ENCODE assay signal across 7 cellular contexts in the genomic region with DNA sequence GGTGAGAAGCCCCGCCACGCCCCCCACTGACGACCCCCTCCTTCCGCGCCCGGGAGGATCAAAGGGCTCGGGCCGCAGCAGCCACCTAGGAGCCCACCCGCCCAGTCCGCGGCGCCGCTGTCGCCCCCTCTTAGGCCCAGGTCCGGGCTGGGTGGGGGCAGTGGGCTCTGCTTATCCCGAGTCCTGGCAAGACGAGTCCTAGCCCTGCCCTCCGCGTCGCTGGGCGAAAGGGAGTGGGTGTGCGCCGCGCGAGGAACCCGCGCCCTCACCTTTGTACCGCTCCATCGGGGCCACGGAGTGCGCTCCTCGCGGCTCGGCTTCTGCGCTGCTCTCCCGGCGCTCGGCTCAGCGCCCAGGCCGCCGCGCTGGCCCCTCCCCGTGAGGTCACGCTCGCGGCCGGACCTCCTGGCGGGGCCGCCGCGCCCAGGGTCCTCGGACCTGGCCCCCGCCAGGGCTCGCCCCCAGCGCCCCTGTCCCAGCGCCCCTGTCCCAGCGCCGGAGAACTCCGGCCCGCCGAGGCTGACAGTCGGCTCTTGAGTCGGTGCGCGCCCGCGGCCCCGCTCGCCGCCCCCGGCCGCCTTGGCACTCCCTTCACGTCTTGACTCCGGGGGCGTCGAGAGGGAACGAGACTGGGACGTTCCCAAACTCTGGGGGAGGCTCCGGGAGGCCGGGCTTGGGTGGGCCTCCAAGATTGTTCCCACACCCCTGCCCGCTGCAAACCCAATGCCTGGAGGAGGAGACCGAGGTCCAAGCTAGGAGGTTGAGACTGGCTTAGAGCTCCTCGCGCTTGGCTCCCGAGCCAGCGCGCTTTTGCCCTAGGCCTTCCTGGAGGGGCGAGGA. TPM values are rescaled to one million over a fixed set of nuclear protein-coding genes. Genes with fewer than 3 reads are reported as not detected.
DNase-seq lines count a peak whose midpoint lies in the region; ATAC-seq and TF ChIP-seq lines count a peak whose summit lies in the region.

A gene with protein sequence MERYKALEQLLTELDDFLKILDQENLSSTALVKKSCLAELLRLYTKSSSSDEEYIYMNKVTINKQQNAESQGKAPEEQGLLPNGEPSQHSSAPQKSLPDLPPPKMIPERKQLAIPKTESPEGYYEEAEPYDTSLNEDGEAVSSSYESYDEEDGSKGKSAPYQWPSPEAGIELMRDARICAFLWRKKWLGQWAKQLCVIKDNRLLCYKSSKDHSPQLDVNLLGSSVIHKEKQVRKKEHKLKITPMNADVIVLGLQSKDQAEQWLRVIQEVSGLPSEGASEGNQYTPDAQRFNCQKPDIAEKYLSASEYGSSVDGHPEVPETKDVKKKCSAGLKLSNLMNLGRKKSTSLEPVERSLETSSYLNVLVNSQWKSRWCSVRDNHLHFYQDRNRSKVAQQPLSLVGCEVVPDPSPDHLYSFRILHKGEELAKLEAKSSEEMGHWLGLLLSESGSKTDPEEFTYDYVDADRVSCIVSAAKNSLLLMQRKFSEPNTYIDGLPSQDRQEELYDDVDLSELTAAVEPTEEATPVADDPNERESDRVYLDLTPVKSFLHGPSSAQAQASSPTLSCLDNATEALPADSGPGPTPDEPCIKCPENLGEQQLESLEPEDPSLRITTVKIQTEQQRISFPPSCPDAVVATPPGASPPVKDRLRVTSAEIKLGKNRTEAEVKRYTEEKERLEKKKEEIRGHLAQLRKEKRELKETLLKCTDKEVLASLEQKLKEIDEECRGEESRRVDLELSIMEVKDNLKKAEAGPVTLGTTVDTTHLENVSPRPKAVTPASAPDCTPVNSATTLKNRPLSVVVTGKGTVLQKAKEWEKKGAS (minus strand): TSS at position 332 of the 840 bp plus-strand sequence. CDS start 47 bp downstream, at position 285.

- peak within 1 kb of the TSS; percentile 98 for H3K18ac ChIP-seq in trophoblast cell (ENCODE audit: low read length)

- no peaks in the 10 kb centered on the region for H3K9me3 ChIP-seq in trophoblast cell (ENCODE audit: insufficient read depth, low read depth, low read length)

- peaks cover 24% of the 10 kb centered on the region for H3K79me1 ChIP-seq in trophoblast cell (ENCODE audit: low read length)

- peak within 1 kb of the TSS; percentile 86 for H3K9ac ChIP-seq in trophoblast cell (ENCODE audit: low read length)

- peak within 1 kb of the TSS; percentile 82 for H2BK5ac ChIP-seq in trophoblast cell (ENCODE audit: low read depth, low read length, poor library complexity)

- H4K91ac ChIP-seq in trophoblast cell (ENCODE audit: low read depth, low read length) = peak within 1 kb of the TSS; percentile 88

- no peaks in the 10 kb centered on the region for H3K36me3 ChIP-seq in trophoblast cell (ENCODE audit: control insufficient read depth in 1 of 2, insufficient read depth in 2 of 2, low read length in 2 of 2)

- H3K23ac ChIP-seq in trophoblast cell (ENCODE audit: low read length) = no peak within 1 kb of the TSS

- peak within 1 kb of the TSS; percentile 95 for H2BK12ac ChIP-seq in trophoblast cell (ENCODE audit: low read length)

- no CpG with 5 or more reads among the region's 88 CpGs for WGBS in trophoblast cell (ENCODE audit: extremely low coverage, insufficient coverage, insufficient read length)

- H3K79me2 ChIP-seq in trophoblast cell (ENCODE audit: control insufficient read depth, insufficient read depth, low read length, poor library complexity) = peaks cover 28% of the 10 kb centered on the region

- peak within 1 kb of the TSS; percentile 99 for H2AFZ ChIP-seq in trophoblast cell (ENCODE audit: insufficient read depth, low read length, poor library complexity)

- H2BK120ac ChIP-seq in trophoblast cell (ENCODE audit: insufficient read depth, low read length, poor library complexity) = peak within 1 kb of the TSS; percentile 91

- ATAC-seq in GM21529 (IDR thresholded peaks at IDR 0.05; ENCODE audit: unreplicated experiment) (peak; percentile 41), SK-N-SH treated with all-trans-retinoic acid at 6 μM for 48 hours (peak; percentile 77), Right ventricle myocardium superior (ENCODE audit: poor library complexity) (peak; percentile 90), HG03520 (IDR thresholded peaks at IDR 0.05; ENCODE audit: unreplicated experiment) (no peak)

- peak within 1 kb of the TSS; percentile 92 for H2AK5ac ChIP-seq in trophoblast cell (ENCODE audit: low read length)

- H3K27me3 ChIP-seq in trophoblast cell (ENCODE audit: insufficient read depth, low read length) = no peaks in the 10 kb centered on the region

- H3K27ac ChIP-seq in trophoblast cell (ENCODE audit: low read depth, low read length) = peak within 1 kb of the TSS; percentile 68

- peak within 1 kb of the TSS; percentile 92 for H4K12ac ChIP-seq in trophoblast cell (ENCODE audit: low read depth, low read length)

- H3K14ac ChIP-seq in trophoblast cell (ENCODE audit: low read length) = peak within 1 kb of the TSS; percentile 95

- peaks cover 20 to 26% of the 10 kb centered on the region in 2 experiments for H3K4me1 ChIP-seq in trophoblast cell (ENCODE audit: control insufficient read depth in 1 of 2, insufficient read depth in 2 of 2, low read length in 2 of 2)

- H4K8ac ChIP-seq in trophoblast cell (ENCODE audit: low read depth, low read length) = peak within 1 kb of the TSS; percentile 86

- H3K4me3 ChIP-seq in trophoblast cell (ENCODE audit: low read depth, low read length) = peak within 1 kb of the TSS; percentile 97

- DNase-seq in Right ventricle myocardium superior (peak; percentile 62), trophoblast cell (peak; percentile 23 to 57), NCI-H2081 treated with DMSO at 0.1 percent for 48 hours (lab: John Stamatoyannopoulos, UW) (no peak), H4 (ENCODE audit: low spot score) (no peak)

- peak within 1 kb of the TSS; percentile 98 for H3K4ac ChIP-seq in trophoblast cell (ENCODE audit: low read depth, low read length)

- peak within 1 kb of the TSS; percentile 99 for H3K4me2 ChIP-seq in trophoblast cell (ENCODE audit: low read length)

- intact Hi-C loops in Right ventricle myocardium superior (cut with DNase I) = no loop called here

TF ChIP-seq in SK-N-SH treated with all-trans-retinoic acid at 6 μM for 48 hours, 23 proteins besides CTCF, POLR2A, EP300 and RAD21:
- TF ChIP-seq ZFP30 (CRISPR knock-in tag; IDR thresholded peaks at IDR 0.05) = no peak
- TF ChIP-seq ZFP3 (CRISPR knock-in tag; IDR thresholded peaks at IDR 0.05) = peak; percentile 97
- no peak for TF ChIP-seq TOX (CRISPR knock-in tag; IDR thresholded peaks at IDR 0.05; ENCODE audit: borderline replicate concordance)
- no peak for TF ChIP-seq CSDC2 (CRISPR knock-in tag; IDR thresholded peaks at IDR 0.05)

RNA-seq across cellular contexts. Expression of the gene that starts here (rescaled TPM):
- total RNA-seq in Right ventricle myocardium superior = 5.3 TPM
- polyA plus RNA-seq in trophoblast cell (2013) = 41.9 and 43.1 TPM in 2 replicates
- total RNA-seq in H4 (2014; rRNA removed; shearing (Covaris generic)) = 0.70 and 1.3 TPM in 2 replicates

Comparison
In these comparisons a context has a peak if more than half of its experiments do, and no peak if none do; other contexts are left out.
1. DNase-seq: peak in Right ventricle myocardium superior (single experiment) and trophoblast cell (2 of 2); none in NCI-H2081 treated with DMSO at 0.1 percent for 48 hours (single experiment) and H4 (single experiment).